In genomic region chrX:52452031-52452430, GRCh38 we compare ENCODE assay signal across 9 cellular contexts. TPM values are rescaled to one million over a fixed set of nuclear protein-coding genes. Genes with fewer than 3 reads are reported as not detected.
"Had no signal": no experiment of that assay in that cellular context is flagged by ENCODE, and none has a peak within 500 bp of the region (broad histone marks: within the 10 kb centered on the region; RNA-seq: fewer than 3 reads in every experiment).

No MANE protein-coding gene starts in this region.

RNA-seq across cellular contexts. Expression of gene XAGE1A, which starts 43.6 kb away (rescaled TPM):
- total RNA-seq: OCI-LY7, PC-3, PC-9, Peyer's patch, Right ventricle myocardium inferior, Right ventricle myocardium superior, SJCRH30, SJSA1, SK-MEL-5 had no signal
